ENCODE assay signal across 1 cellular context in genomic region chr22:22408731-22409696, GRCh38.
TF ChIP-seq lines count a peak whose summit lies in the region.

No MANE protein-coding gene starts in this region.

TF ChIP-seq in K562, 482 proteins besides CTCF, POLR2A, EP300 and RAD21 (continued from another document and continues in another):
- TF ChIP-seq CHD7 (IDR thresholded peaks at IDR 0.05; ENCODE audit: low read depth, low read length) (no peak), RCOR1 (IDR thresholded peaks at IDR 0.05; ENCODE audit: borderline replicate concordance in 1 of 2, low read depth in 2 of 2, low read length in 2 of 2) (peak in 1 of 2 experiments; percentile 76; a peak in 2 of 4 replicates), ZNF274 (IDR thresholded peaks at IDR 0.05; ENCODE audit: borderline replicate concordance, low read depth, low read length) (no peak), FOXK1 (CRISPR knock-in tag; IDR thresholded peaks at IDR 0.05; ENCODE audit: borderline replicate concordance) (no peak), TCF7L2 (IDR thresholded peaks at IDR 0.05; ENCODE audit: low read depth, low read length) (peak; percentile 36; the same call in 1 of the 2 replicates), RBM22 (IDR thresholded peaks at IDR 0.05; ENCODE audit: low read depth, low read length, poor library complexity, severe bottlenecking) (no peak), ZNF583 (CRISPR knock-in tag; IDR thresholded peaks at IDR 0.05) (peak; percentile 79; the same call in 1 of the 2 replicates), AFF1 (IDR thresholded peaks at IDR 0.05; ENCODE audit: low read depth in 1 of 2, partially characterized antibody in 2 of 2) (no peak), POLR2H (tag; IDR thresholded peaks at IDR 0.05; ENCODE audit: low read depth) (no peak), CHD4 (IDR thresholded peaks at IDR 0.05; ENCODE audit: insufficient read depth, insufficient replicate concordance, low read depth, low read length, poor library complexity, severe bottlenecking) (no peak), TFE3 (CRISPR knock-in tag; IDR thresholded peaks at IDR 0.05) (peak; percentile 4; the same call in 1 of the 2 replicates), NR2C2 (CRISPR knock-in tag; IDR thresholded peaks at IDR 0.05) (no peak), NR2C2 (tag; IDR thresholded peaks at IDR 0.05) (no peak), RNF219 (CRISPR knock-in tag; IDR thresholded peaks at IDR 0.05) (no peak), MCM7 (IDR thresholded peaks at IDR 0.05) (no peak), KDM5B (IDR thresholded peaks at IDR 0.05; ENCODE audit: insufficient replicate concordance, low read depth, low read length) (no peak), ZNF224 (CRISPR knock-in tag; IDR thresholded peaks at IDR 0.05) (no peak), TAF15 (IDR thresholded peaks at IDR 0.05; ENCODE audit: low read depth, low read length) (no peak)
- TF ChIP-seq, protein P1, sequence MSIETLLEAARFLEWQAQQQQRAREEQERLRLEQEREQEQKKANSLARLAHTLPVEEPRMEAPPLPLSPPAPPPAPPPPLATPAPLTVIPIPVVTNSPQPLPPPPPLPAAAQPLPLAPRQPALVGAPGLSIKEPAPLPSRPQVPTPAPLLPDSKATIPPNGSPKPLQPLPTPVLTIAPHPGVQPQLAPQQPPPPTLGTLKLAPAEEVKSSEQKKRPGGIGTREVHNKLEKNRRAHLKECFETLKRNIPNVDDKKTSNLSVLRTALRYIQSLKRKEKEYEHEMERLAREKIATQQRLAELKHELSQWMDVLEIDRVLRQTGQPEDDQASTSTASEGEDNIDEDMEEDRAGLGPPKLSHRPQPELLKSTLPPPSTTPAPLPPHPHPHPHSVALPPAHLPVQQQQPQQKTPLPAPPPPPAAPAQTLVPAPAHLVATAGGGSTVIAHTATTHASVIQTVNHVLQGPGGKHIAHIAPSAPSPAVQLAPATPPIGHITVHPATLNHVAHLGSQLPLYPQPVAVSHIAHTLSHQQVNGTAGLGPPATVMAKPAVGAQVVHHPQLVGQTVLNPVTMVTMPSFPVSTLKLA (conservative IDR thresholded peaks at IDR 0.05) = no peak
- TF ChIP-seq, protein P2, sequence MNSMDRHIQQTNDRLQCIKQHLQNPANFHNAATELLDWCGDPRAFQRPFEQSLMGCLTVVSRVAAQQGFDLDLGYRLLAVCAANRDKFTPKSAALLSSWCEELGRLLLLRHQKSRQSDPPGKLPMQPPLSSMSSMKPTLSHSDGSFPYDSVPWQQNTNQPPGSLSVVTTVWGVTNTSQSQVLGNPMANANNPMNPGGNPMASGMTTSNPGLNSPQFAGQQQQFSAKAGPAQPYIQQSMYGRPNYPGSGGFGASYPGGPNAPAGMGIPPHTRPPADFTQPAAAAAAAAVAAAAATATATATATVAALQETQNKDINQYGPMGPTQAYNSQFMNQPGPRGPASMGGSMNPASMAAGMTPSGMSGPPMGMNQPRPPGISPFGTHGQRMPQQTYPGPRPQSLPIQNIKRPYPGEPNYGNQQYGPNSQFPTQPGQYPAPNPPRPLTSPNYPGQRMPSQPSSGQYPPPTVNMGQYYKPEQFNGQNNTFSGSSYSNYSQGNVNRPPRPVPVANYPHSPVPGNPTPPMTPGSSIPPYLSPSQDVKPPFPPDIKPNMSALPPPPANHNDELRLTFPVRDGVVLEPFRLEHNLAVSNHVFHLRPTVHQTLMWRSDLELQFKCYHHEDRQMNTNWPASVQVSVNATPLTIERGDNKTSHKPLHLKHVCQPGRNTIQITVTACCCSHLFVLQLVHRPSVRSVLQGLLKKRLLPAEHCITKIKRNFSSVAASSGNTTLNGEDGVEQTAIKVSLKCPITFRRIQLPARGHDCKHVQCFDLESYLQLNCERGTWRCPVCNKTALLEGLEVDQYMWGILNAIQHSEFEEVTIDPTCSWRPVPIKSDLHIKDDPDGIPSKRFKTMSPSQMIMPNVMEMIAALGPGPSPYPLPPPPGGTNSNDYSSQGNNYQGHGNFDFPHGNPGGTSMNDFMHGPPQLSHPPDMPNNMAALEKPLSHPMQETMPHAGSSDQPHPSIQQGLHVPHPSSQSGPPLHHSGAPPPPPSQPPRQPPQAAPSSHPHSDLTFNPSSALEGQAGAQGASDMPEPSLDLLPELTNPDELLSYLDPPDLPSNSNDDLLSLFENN (IDR thresholded peaks at IDR 0.05; ENCODE audit: low read depth in 2 of 2, low read length in 2 of 2) = peak in 1 of 2 experiments; percentile 47; a peak in 1 of 4 replicates
- TF ChIP-seq, protein P3, sequence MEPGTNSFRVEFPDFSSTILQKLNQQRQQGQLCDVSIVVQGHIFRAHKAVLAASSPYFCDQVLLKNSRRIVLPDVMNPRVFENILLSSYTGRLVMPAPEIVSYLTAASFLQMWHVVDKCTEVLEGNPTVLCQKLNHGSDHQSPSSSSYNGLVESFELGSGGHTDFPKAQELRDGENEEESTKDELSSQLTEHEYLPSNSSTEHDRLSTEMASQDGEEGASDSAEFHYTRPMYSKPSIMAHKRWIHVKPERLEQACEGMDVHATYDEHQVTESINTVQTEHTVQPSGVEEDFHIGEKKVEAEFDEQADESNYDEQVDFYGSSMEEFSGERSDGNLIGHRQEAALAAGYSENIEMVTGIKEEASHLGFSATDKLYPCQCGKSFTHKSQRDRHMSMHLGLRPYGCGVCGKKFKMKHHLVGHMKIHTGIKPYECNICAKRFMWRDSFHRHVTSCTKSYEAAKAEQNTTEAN (CRISPR knock-in tag; IDR thresholded peaks at IDR 0.05) = no peak
